Comparison of ENCODE assay signal across 8 cellular contexts in the genomic region with DNA sequence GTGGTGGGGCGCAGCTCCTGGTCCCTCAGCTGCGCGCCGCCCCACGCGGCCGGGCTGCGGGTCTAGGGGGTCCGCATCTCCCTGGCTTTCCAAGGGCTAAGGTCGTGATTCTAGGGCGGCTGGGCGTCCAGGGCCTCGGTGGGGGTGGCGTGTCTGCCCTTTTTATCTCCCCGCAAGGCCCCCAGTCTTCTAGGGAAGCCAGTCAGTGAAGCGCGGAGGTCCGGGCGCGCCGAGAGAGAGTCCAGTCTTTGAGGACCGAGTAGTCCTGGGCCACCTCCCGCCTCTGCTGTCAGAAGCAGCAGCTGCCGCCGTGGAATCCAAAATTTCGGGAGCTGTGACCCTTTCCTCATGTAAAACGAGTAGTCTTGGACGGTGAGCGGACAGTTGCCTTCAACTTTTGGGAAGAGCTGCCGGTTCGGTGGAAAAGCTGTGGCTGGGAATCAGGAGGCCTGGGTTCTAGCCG. TPM values are rescaled to one million over a fixed set of nuclear protein-coding genes. Genes with fewer than 3 reads are reported as not detected.
DNase-seq lines count a peak whose midpoint lies in the region; ATAC-seq and TF ChIP-seq lines count a peak whose summit lies in the region.
"Not testable (repeated sequence)": the region's sequence is repeated elsewhere in the genome, so short reads cannot be mapped to it uniquely, and the experiment has no call there.

No MANE protein-coding gene starts in this region.

- H3K4me1 Mint-ChIP-seq in activated CD4-positive, alpha-beta T cell treated with anti-CD3 and anti-CD28 coated beads, Interleukin-2, amount 10 ng/mL, durations not matched to agents 7 days and 5 days = peaks cover 40% of the 10 kb centered on the region
- peaks cover 30% of the 10 kb centered on the region for H3K4me1 Mint-ChIP-seq in dendritic cell treated with granulocyte-macrophage colony-stimulating factor and Interleukin-4, amounts not matched to agents 40 ng/mL and 50 ng/mL, for 4 days (ENCODE audit: low read depth)

- DNase-seq in LNCaP clone FGC (ENCODE audit: low read depth); activated CD4-positive, alpha-beta T cell treated with anti-CD3 and anti-CD28 coated beads, Interleukin-2, amount 10 ng/mL, durations not matched to agents 7 days and 5 days: not testable (repeated sequence)
- peak; percentile 9 for DNase-seq in osteoblast (ENCODE audit: insufficient read length, low spot score, missing footprints)

- not testable (repeated sequence) for H3K27me3 Mint-ChIP-seq in activated CD4-positive, alpha-beta T cell treated with anti-CD3 and anti-CD28 coated beads, Interleukin-2, amount 10 ng/mL, durations not matched to agents 7 days and 5 days
- H3K27me3 Mint-ChIP-seq in dendritic cell treated with granulocyte-macrophage colony-stimulating factor and Interleukin-4, amounts not matched to agents 40 ng/mL and 50 ng/mL, for 4 days = peaks cover 23% of the 10 kb centered on the region

- POLR2A ChIA-PET in activated CD4-positive, alpha-beta T cell treated with anti-CD3 and anti-CD28 coated beads, Interleukin-2, amount 10 ng/mL, durations not matched to agents 7 days and 5 days (lab: Charles Lee) = interaction anchor here (0.7 to 0.9 kb wide), 2 partner anchors 40 to 204 kb away, joined by 3 to 4 read pairs; a partner anchor contains a TSS

- peak overlapping the region; percentile 96 for H3K27ac Mint-ChIP-seq in activated CD4-positive, alpha-beta T cell treated with anti-CD3 and anti-CD28 coated beads, Interleukin-2, amount 10 ng/mL, durations not matched to agents 7 days and 5 days
- peak overlapping the region; percentile 89 for H3K27ac Mint-ChIP-seq in dendritic cell treated with granulocyte-macrophage colony-stimulating factor and Interleukin-4, amounts not matched to agents 40 ng/mL and 50 ng/mL, for 4 days

- H3K4me3 ChIP-seq in LNCaP clone FGC (ENCODE audit: low read depth, low read length) (peak overlapping the region; percentile 72), iPS-18c (ENCODE audit: insufficient read depth, low read depth, low read length) (peak overlapping the region; percentile 81), osteoblast (ENCODE audit: insufficient read depth, low read length) (peak overlapping the region; percentile 98), urinary bladder (ENCODE audit: low read depth, low read length) (peak overlapping the region; percentile 71)

- peaks cover 22% of the 10 kb centered on the region for H3K36me3 Mint-ChIP-seq in activated CD4-positive, alpha-beta T cell treated with anti-CD3 and anti-CD28 coated beads, Interleukin-2, amount 10 ng/mL, durations not matched to agents 7 days and 5 days (ENCODE audit: low read depth)
- H3K36me3 Mint-ChIP-seq in dendritic cell treated with granulocyte-macrophage colony-stimulating factor and Interleukin-4, amounts not matched to agents 40 ng/mL and 50 ng/mL, for 4 days (ENCODE audit: low read depth) = peaks cover 24% of the 10 kb centered on the region

- not testable (repeated sequence) for TF ChIP-seq CTCF in LNCaP clone FGC (IDR thresholded peaks at IDR 0.05; ENCODE audit: control insufficient read depth, extremely low read depth, insufficient read depth); osteoblast (IDR thresholded peaks at IDR 0.05; ENCODE audit: extremely low read depth, low read depth, low read length)

- intact Hi-C loops in dendritic cell treated with granulocyte-macrophage colony-stimulating factor and Interleukin-4, amounts not matched to agents 40 ng/mL and 50 ng/mL, for 4 days (cut with micrococcal nuclease) = not testable (repeated sequence)

- not testable (repeated sequence) for H3K4me1 ChIP-seq in osteoblast (ENCODE audit: insufficient read depth, low read length); urinary bladder (ENCODE audit: insufficient read depth)

- H2AFZ ChIP-seq in osteoblast (ENCODE audit: low read length) = peak overlapping the region; percentile 91

- CTCF ChIA-PET in activated CD4-positive, alpha-beta T cell treated with anti-CD3 and anti-CD28 coated beads, Interleukin-2, amount 10 ng/mL, durations not matched to agents 7 days and 5 days (lab: Charles Lee) = interaction anchor here (0.6 to 1.7 kb wide), 6 partner anchors 20 to 95 kb away, joined by 3 to 6 read pairs (median 3); a partner anchor contains a TSS

- peak overlapping the region; percentile 88 for H3K4me3 Mint-ChIP-seq in activated CD4-positive, alpha-beta T cell treated with anti-CD3 and anti-CD28 coated beads, Interleukin-2, amount 10 ng/mL, durations not matched to agents 7 days and 5 days
- peak overlapping the region; percentile 92 for H3K4me3 Mint-ChIP-seq in dendritic cell treated with granulocyte-macrophage colony-stimulating factor and Interleukin-4, amounts not matched to agents 40 ng/mL and 50 ng/mL, for 4 days

- H3K79me2 ChIP-seq in osteoblast (ENCODE audit: insufficient read depth, low read length) = peaks cover 53% of the 10 kb centered on the region

- not testable (repeated sequence) for H3K9me3 ChIP-seq in iPS-18c (ENCODE audit: control insufficient read depth, insufficient read depth, low read length); osteoblast (ENCODE audit: low read depth, low read length)

- not testable (repeated sequence) for H3K36me3 ChIP-seq in osteoblast (ENCODE audit: insufficient read depth, low read length); urinary bladder (ENCODE audit: insufficient read depth)

- H3K27ac ChIP-seq in osteoblast (ENCODE audit: low read depth, low read length) (peak overlapping the region; percentile 57), urinary bladder (ENCODE audit: low read depth) (peak overlapping the region; percentile 80)

- H3K4me2 ChIP-seq in osteoblast (ENCODE audit: insufficient read depth, low read length) = peak overlapping the region; percentile 70

- H3K27me3 ChIP-seq in osteoblast (ENCODE audit: insufficient read depth, low read length) = not testable (repeated sequence)

- WGBS in urinary bladder = 1% methylated on average over 32 of the region's 32 CpGs

- ATAC-seq in GM18498 (IDR thresholded peaks at IDR 0.05; ENCODE audit: unreplicated experiment) (peak; percentile 10), HG02678 (IDR thresholded peaks at IDR 0.05; ENCODE audit: unreplicated experiment) (peak; percentile 19)

- not testable (repeated sequence) for H3K9me3 Mint-ChIP-seq in activated CD4-positive, alpha-beta T cell treated with anti-CD3 and anti-CD28 coated beads, Interleukin-2, amount 10 ng/mL, durations not matched to agents 7 days and 5 days; dendritic cell treated with granulocyte-macrophage colony-stimulating factor and Interleukin-4, amounts not matched to agents 40 ng/mL and 50 ng/mL, for 4 days

- H4K20me1 ChIP-seq in osteoblast (ENCODE audit: insufficient read depth, low read length) = peaks cover 22% of the 10 kb centered on the region

RNA-seq across cellular contexts. Expression of a gene that starts 40.2 kb away (rescaled TPM):
- 10 to 100 TPM; 22.2 to 24.8 TPM for total RNA-seq in activated CD4-positive, alpha-beta T cell treated with anti-CD3 and anti-CD28 coated beads, Interleukin-2, amount 10 ng/mL, durations not matched to agents 7 days and 5 days
- total RNA-seq in osteoblast = 31.5 and 32.6 TPM in 2 replicates
- total RNA-seq in urinary bladder = 40.7 TPM
- 10.9 TPM for polyA plus RNA-seq in urinary bladder

RNA-seq across cellular contexts. Expression of a gene that starts 46.1 kb away (rescaled TPM):
- under 1 TPM; 0.10 to 0.12 TPM for total RNA-seq in activated CD4-positive, alpha-beta T cell treated with anti-CD3 and anti-CD28 coated beads, Interleukin-2, amount 10 ng/mL, durations not matched to agents 7 days and 5 days
- total RNA-seq in osteoblast = under 0.01 TPM in 1 of 2 replicates, not detected in the other
- 0.26 TPM for total RNA-seq in urinary bladder
- polyA plus RNA-seq in urinary bladder = 0.03 TPM
